18 cellular contexts compared by ENCODE assay signal in genomic region chr2:43537137-43537536, GRCh38. TPM values are rescaled to one million over a fixed set of nuclear protein-coding genes. Genes with fewer than 3 reads are reported as not detected.
DNase-seq lines count a peak whose midpoint lies in the region; ATAC-seq and TF ChIP-seq lines count a peak whose summit lies in the region.
"Had no signal": no experiment of that assay in that cellular context is flagged by ENCODE, and none has a peak within 500 bp of the region (broad histone marks: within the 10 kb centered on the region; RNA-seq: fewer than 3 reads in every experiment).

No MANE protein-coding gene starts in this region.

- intact Hi-C loops in Caco-2 (cut with micrococcal nuclease; ENCODE audit: unreplicated experiment): no loop called here

- BruUV-seq in Caco-2 (replicated peaks; lab: Mats Ljungman, UMichigan): no TSS peak

- H3K27ac Mint-ChIP-seq in Caco-2 (ENCODE audit: unreplicated experiment): no peak overlapping the region
- H3K27ac Mint-ChIP-seq: activated CD8-positive, alpha-beta memory T cell treated with anti-CD3 and anti-CD28 coated beads, Interleukin-2, amount 10 ng/mL, durations not matched to agents 7 days and 5 days; nephron had no signal

- H3K4me1 Mint-ChIP-seq in Caco-2 (ENCODE audit: low read depth, unreplicated experiment): no peaks in the 10 kb centered on the region

- POLR2A ChIA-PET in Caco-2 (lab: Charles Lee): no interaction called here

- CTCF ChIA-PET in Caco-2 (lab: Charles Lee): no interaction called here

- no peak for ATAC-seq in HG03442 (IDR thresholded peaks at IDR 0.05; ENCODE audit: unreplicated experiment)
- ATAC-seq: activated CD8-positive, alpha-beta memory T cell treated with anti-CD3 and anti-CD28 coated beads, Interleukin-2, amount 10 ng/mL, durations not matched to agents 7 days and 5 days; left lobe of liver had no signal

- H3K9me3 Mint-ChIP-seq in Caco-2 (ENCODE audit: unreplicated experiment): no peaks in the 10 kb centered on the region

- peaks cover 7% of the 10 kb centered on the region for H3K36me3 Mint-ChIP-seq in Caco-2 (ENCODE audit: insufficient read depth, unreplicated experiment)

- H3K27me3 ChIP-seq in adipocyte (replicated peaks; ENCODE audit: control insufficient read depth, insufficient read depth, low read length) (no peaks in the 10 kb centered on the region), neutrophil (no peaks in the 10 kb centered on the region), Caco-2 (replicated peaks; ENCODE audit: control insufficient read depth, insufficient read depth, low read length) (no peaks in the 10 kb centered on the region)

- H3K27ac ChIP-seq in neutrophil: peak overlapping the region; percentile 77

- H3K4me3 Mint-ChIP-seq in Caco-2 (ENCODE audit: unreplicated experiment): no peak overlapping the region
- H3K4me3 Mint-ChIP-seq: activated CD8-positive, alpha-beta memory T cell treated with anti-CD3 and anti-CD28 coated beads, Interleukin-2, amount 10 ng/mL, durations not matched to agents 7 days and 5 days; nephron had no signal

- H3K9me3 ChIP-seq in adipocyte (ENCODE audit: control insufficient read depth, low read length) (no peaks in the 10 kb centered on the region), neutrophil (no peaks in the 10 kb centered on the region), Caco-2 (no peaks in the 10 kb centered on the region)

- no peaks in the 10 kb centered on the region for H3K27me3 Mint-ChIP-seq in Caco-2 (ENCODE audit: insufficient read depth, unreplicated experiment)
- H3K27me3 Mint-ChIP-seq: activated CD8-positive, alpha-beta memory T cell treated with anti-CD3 and anti-CD28 coated beads, Interleukin-2, amount 10 ng/mL, durations not matched to agents 7 days and 5 days had no signal

- H3K4me1 ChIP-seq in adipocyte (ENCODE audit: control insufficient read depth, insufficient read depth, low read length): peaks cover 43% of the 10 kb centered on the region
- peaks cover 51 to 55% of the 10 kb centered on the region in 2 experiments for H3K4me1 ChIP-seq in neutrophil (ENCODE audit: control insufficient read depth in 1 of 2, insufficient read depth in 1 of 2, low read depth in 1 of 2, low read length in 1 of 2)
- no peaks in the 10 kb centered on the region for H3K4me1 ChIP-seq in Caco-2

- DNase-seq in CD1c-positive myeloid dendritic cell (ENCODE audit: extremely low spot score) (peak; percentile 80), LHCN-M2 (ENCODE audit: low read depth) (peak; percentile 40), adipocyte (ENCODE audit: low read depth) (peak; percentile 33), Caco-2 (no peak), GF-D8 (lab: John Stamatoyannopoulos, UW) (no peak), midbrain (lab: John Stamatoyannopoulos, UW) (no peak)
- DNase-seq: activated CD8-positive, alpha-beta memory T cell treated with anti-CD3 and anti-CD28 coated beads, Interleukin-2, amount 10 ng/mL, durations not matched to agents 7 days and 5 days; activated gamma-delta T cell treated with Interleukin-2 at 50 U/mL for 16 hours; GOT3; NCI-H1436; NCI-H2227 treated with DMSO at 0.1 percent for 48 hours; retina; stimulated activated CD4-positive, alpha-beta T cell treated with anti-CD3 and anti-CD28 coated beads, Interleukin-1b, Interleukin-23, amount 100 ng/mL, for 48 hours; trophoblast cell had no signal

- H3K4me3 ChIP-seq in adipocyte (ENCODE audit: low read length) (no peak overlapping the region), neutrophil (ENCODE audit: low read depth in 1 of 2, low read length in 1 of 2) (no peak overlapping the region), Caco-2 (ENCODE audit: low read depth, low read length) (no peak overlapping the region)

- no peak for TF ChIP-seq CTCF in neutrophil (IDR thresholded peaks at IDR 0.05)
- no peak for TF ChIP-seq CTCF in Caco-2 (IDR thresholded peaks at IDR 0.05; ENCODE audit: insufficient read depth in 1 of 2, low read depth in 1 of 2, low read length in 1 of 2, severe bottlenecking in 1 of 2, unreplicated experiment in 1 of 2)

- H3K36me3 ChIP-seq in adipocyte (ENCODE audit: control insufficient read depth, insufficient read depth, low read length, severe bottlenecking): peaks cover 6% of the 10 kb centered on the region
- no peaks in the 10 kb centered on the region for H3K36me3 ChIP-seq in neutrophil
- H3K36me3 ChIP-seq in Caco-2 (ENCODE audit: control insufficient read depth, insufficient read depth, low read length): no peaks in the 10 kb centered on the region

- no peak overlapping the region for H3K9ac ChIP-seq in adipocyte (ENCODE audit: low read length)

RNA-seq across cellular contexts. Expression of gene THADA, which starts 58.7 kb away (rescaled TPM):
- total RNA-seq in LHCN-M2 (2014; rRNA removed) (16.4 and 20.2 TPM in 2 replicates), Caco-2 (2022) (33.8 and 35.3 TPM in 2 replicates)
- polyA plus RNA-seq in LHCN-M2 (2012): 8.6 TPM

Comparison
In these comparisons a context has a peak if more than half of its experiments do, and no peak if none do; other contexts are left out.
1. DNase-seq: peak in CD1c-positive myeloid dendritic cell (single experiment), LHCN-M2 (single experiment) and adipocyte (single experiment); none in Caco-2 (0 of 2), GF-D8 (single experiment) and midbrain (single experiment).